8 cellular contexts compared by ENCODE assay signal in the genomic region with DNA sequence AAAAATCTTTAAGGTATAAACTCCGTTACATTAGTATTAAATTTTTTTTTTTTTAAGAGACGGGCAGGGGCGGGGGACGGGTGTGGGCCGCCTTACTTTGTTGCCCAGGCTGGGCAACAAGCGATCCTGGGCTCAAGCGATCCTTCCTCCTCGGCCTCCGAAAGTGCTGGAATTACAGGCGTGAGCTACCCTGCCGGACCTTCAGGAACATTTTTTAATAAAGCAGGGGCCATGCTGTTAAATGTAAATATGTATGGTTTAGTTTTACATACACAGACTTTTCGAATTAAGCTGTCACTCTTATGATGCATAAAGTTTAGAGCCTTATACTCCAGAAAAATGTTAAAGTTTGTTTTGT. TPM values are rescaled to one million over a fixed set of nuclear protein-coding genes. Genes with fewer than 3 reads are reported as not detected.
DNase-seq lines count a peak whose midpoint lies in the region; ATAC-seq and TF ChIP-seq lines count a peak whose summit lies in the region.

No MANE protein-coding gene starts in this region.

- DNase-seq in AG04450 (ENCODE audit: low read depth, low spot score) (no peak), NCI-H1417 treated with DMSO at 0.1 percent for 48 hours (lab: John Stamatoyannopoulos, UW) (no peak), pons (ENCODE audit: low spot score) (no peak), GM10248 (ENCODE audit: extremely low spot score) (no peak)
- no peak for DNase-seq in central memory CD8-positive, alpha-beta T cell (ENCODE audit: low spot score in 2 of 2)

- H3K9ac ChIP-seq in HUES64 (ENCODE audit: low read depth, low read length) (peak overlapping the region; percentile 93), mucosa of stomach (ENCODE audit: low read length) (peak overlapping the region; percentile 96)

- POLR2A ChIA-PET in AG04450 (lab: Yijun Ruan, JAX) (interaction anchor here (0.6 to 1.2 kb wide), 4 partner anchors 17 to 99 kb away, joined by 3 to 4 read pairs (median 4); no protein-coding TSS in a partner anchor), GM10248 (lab: Yijun Ruan, JAX) (interaction anchor here (0.7 kb wide), 3 partner anchors 11 to 50 kb away, joined by 3 read pairs; no protein-coding TSS in a partner anchor)

- H3K4me3 Mint-ChIP-seq in central memory CD8-positive, alpha-beta T cell, result peak overlapping the region; percentile 97

- H3K9me3 ChIP-seq in AG04450 (ENCODE audit: control insufficient read depth, insufficient read depth, low read length), result no peaks in the 10 kb centered on the region; the same call in 1 of the 2 replicates
- H3K9me3 ChIP-seq in HUES64 (ENCODE audit: insufficient read depth, low read depth, low read length), result no peaks in the 10 kb centered on the region
- no peaks in the 10 kb centered on the region for H3K9me3 ChIP-seq in mucosa of stomach (ENCODE audit: control insufficient read depth, low read length)

- CTCF ChIA-PET in AG04450 (lab: Charles Lee), result interaction anchor here (0.6 to 4.3 kb wide), 7 partner anchors 23 to 884 kb away, joined by 3 to 32 read pairs (median 4); no protein-coding TSS in a partner anchor
- CTCF ChIA-PET in GM10248 (lab: Yijun Ruan, JAX), result interaction anchor here (0.7 to 7.1 kb wide), 5 partner anchors 11 to 118 kb away, joined by 3 to 34 read pairs (median 7); no protein-coding TSS in a partner anchor

- TF ChIP-seq CTCF in AG04450 (IDR thresholded peaks at IDR 0.05; ENCODE audit: low read depth, low read length), result no peak
- TF ChIP-seq CTCF in GM10248 (IDR thresholded peaks at IDR 0.05; ENCODE audit: control extremely low read depth, extremely low read depth, low read depth, missing control alignments), result no peak

- H3K4me1 ChIP-seq in HUES64 (ENCODE audit: insufficient read depth, low read length) (peaks cover 15% of the 10 kb centered on the region), mucosa of stomach (ENCODE audit: control insufficient read depth, insufficient read depth, low read length) (no peaks in the 10 kb centered on the region)

- peaks cover 38% of the 10 kb centered on the region for H3K4me1 Mint-ChIP-seq in central memory CD8-positive, alpha-beta T cell

- peak overlapping the region; percentile 31 for H3K27ac ChIP-seq in AG04450 (ENCODE audit: low read depth, low read length)
- H3K27ac ChIP-seq in HUES64 (ENCODE audit: low read depth, low read length), result no peak overlapping the region

- ATAC-seq in central memory CD8-positive, alpha-beta T cell (replicated peaks; ENCODE audit: extremely low read depth, poor library complexity, severe bottlenecking), result no peak
- no peak for ATAC-seq in HG02970 (IDR thresholded peaks at IDR 0.05; ENCODE audit: low FRiP score, unreplicated experiment)

- H3K27ac Mint-ChIP-seq in central memory CD8-positive, alpha-beta T cell (ENCODE audit: low read depth), result no peak overlapping the region

- H3K36me3 ChIP-seq in HUES64 (ENCODE audit: insufficient read depth, low read length) (no peaks in the 10 kb centered on the region), mucosa of stomach (ENCODE audit: control insufficient read depth, insufficient read depth, low read length) (no peaks in the 10 kb centered on the region)

- H3K4me3 ChIP-seq in AG04450 (ENCODE audit: low read depth, low read length), result peak overlapping the region; percentile 99
- H3K4me3 ChIP-seq in HUES64 (ENCODE audit: low read length), result peak overlapping the region; percentile 79
- H3K4me3 ChIP-seq in mucosa of stomach (ENCODE audit: low read length), result peak overlapping the region; percentile 81

- no peaks in the 10 kb centered on the region for H3K27me3 ChIP-seq in AG04450 (ENCODE audit: control insufficient read depth, insufficient read depth, low read length)
- no peaks in the 10 kb centered on the region for H3K27me3 ChIP-seq in HUES64 (ENCODE audit: insufficient read depth, low read length)
- no peaks in the 10 kb centered on the region for H3K27me3 ChIP-seq in mucosa of stomach (ENCODE audit: control insufficient read depth, insufficient read depth, low read length)

- 8% methylated on average over 11 of the region's 12 CpGs for WGBS in HUES64

- H3K9me3 Mint-ChIP-seq in central memory CD8-positive, alpha-beta T cell, result no peaks in the 10 kb centered on the region

- H3K27me3 Mint-ChIP-seq in central memory CD8-positive, alpha-beta T cell, result no peaks in the 10 kb centered on the region

- peaks cover 20% of the 10 kb centered on the region for H3K36me3 Mint-ChIP-seq in central memory CD8-positive, alpha-beta T cell (ENCODE audit: insufficient read depth)

RNA-seq across cellular contexts. Expression of a gene that starts 2.4 kb away (rescaled TPM):
- polyA plus RNA-seq in AG04450 (2011; rRNA removed), result 8.0 and 12.2 TPM in 2 replicates
- 11.2 and 14.7 TPM in 2 replicates for polyA minus RNA-seq in AG04450 (2011; rRNA and poly(A)+ RNA removed)
- polyA plus RNA-seq in HUES64 (2013, experiment 1 of 2), result 11.0 TPM
- polyA plus RNA-seq in HUES64 (2013, experiment 2 of 2), result 10.1 TPM
